ENCODE assay signal across 8 cellular contexts in the genomic region with DNA sequence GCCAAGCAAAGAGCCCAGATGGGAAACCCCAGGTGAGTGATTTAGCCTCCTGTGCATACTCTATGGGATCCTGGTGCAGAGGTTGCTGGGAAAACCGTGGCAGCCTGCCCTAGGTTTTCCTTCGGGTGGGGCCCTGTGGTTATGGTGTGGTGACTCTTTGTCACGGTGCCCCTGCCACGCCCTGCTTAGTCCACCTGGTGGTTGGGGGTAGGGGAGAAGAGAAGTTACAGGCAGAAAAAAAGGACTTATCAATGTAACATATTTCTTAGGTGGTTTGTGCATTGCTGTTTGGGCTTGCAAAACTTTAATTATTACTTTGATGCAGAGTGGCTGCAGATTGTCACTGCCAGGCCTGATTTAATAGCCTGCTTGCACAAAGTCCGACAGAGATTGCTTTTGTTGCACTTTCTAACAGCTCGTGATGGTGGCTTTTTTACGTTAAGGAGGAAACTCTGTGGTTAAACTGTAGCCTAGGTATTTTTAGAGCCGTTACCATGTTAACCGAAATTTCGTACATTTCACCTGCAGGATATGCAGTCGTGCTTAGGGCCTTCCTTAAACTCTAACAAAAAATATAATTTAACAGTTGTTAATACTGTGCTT.
DNase-seq lines count a peak whose midpoint lies in the region; ATAC-seq lines count a peak whose summit lies in the region.

No MANE protein-coding gene starts in this region.

- H3K27me3 Mint-ChIP-seq in stimulated activated naive B cell treated with anti-CD40 and anti-IgM and Interleukin-4, amounts not matched to agents 10 μg/mL and 1 μg/mL and 100 μg/mL, for 72 hours: no peaks in the 10 kb centered on the region

- H3K4me1 Mint-ChIP-seq in stimulated activated naive B cell treated with anti-CD40 and anti-IgM and Interleukin-4, amounts not matched to agents 10 μg/mL and 1 μg/mL and 100 μg/mL, for 72 hours: peaks cover 8 to 12% of the 10 kb centered on the region in 2 donors

- peak; percentile 18 for DNase-seq in NCI-H82 (lab: John Stamatoyannopoulos, UW)
- DNase-seq in NCI-H82 treated with DMSO at 0.1 percent for 48 hours (lab: John Stamatoyannopoulos, UW; ENCODE audit: unreplicated experiment): no peak
- peak; percentile 99 for DNase-seq in NOMO-1 treated with DMSO at 0.1 percent for 48 hours (lab: John Stamatoyannopoulos, UW; ENCODE audit: unreplicated experiment)
- peak; percentile 16 for DNase-seq in activated T-helper 9 cell treated with anti-CD3 and anti-CD28 coated beads, Interleukin-2, amount 50 U/mL, for 16 hours (ENCODE audit: low read depth)
- DNase-seq in left colon: peak; percentile 91 to 96
- peak; percentile 74 for DNase-seq in stimulated activated naive B cell treated with anti-CD40 and anti-IgM and Interleukin-4, amounts not matched to agents 10 μg/mL and 1 μg/mL and 100 μg/mL, for 72 hours
- DNase-seq in iPS-NIHi7 (ENCODE audit: extremely low spot score): no peak

- H3K27ac Mint-ChIP-seq in stimulated activated naive B cell treated with anti-CD40 and anti-IgM and Interleukin-4, amounts not matched to agents 10 μg/mL and 1 μg/mL and 100 μg/mL, for 72 hours: no peak overlapping the region

- intact Hi-C loops in left colon (cut with DNase I, micrococcal nuclease): loop anchor here in 1 of 2 donors (5.0 kb wide), 1 partner anchor 533 kb away; no protein-coding TSS in a partner anchor

- H3K36me3 Mint-ChIP-seq in stimulated activated naive B cell treated with anti-CD40 and anti-IgM and Interleukin-4, amounts not matched to agents 10 μg/mL and 1 μg/mL and 100 μg/mL, for 72 hours: peaks cover 2 to 3% of the 10 kb centered on the region in 2 donors

- peaks cover 0 to 1% of the 10 kb centered on the region in 2 donors for H3K9me3 Mint-ChIP-seq in stimulated activated naive B cell treated with anti-CD40 and anti-IgM and Interleukin-4, amounts not matched to agents 10 μg/mL and 1 μg/mL and 100 μg/mL, for 72 hours

- ATAC-seq in HG02884 (IDR thresholded peaks at IDR 0.05; ENCODE audit: unreplicated experiment) (peak; percentile 60), left colon (peak; percentile 89)
- ATAC-seq in stimulated activated naive B cell treated with anti-CD40 and anti-IgM and Interleukin-4, amounts not matched to agents 10 μg/mL and 1 μg/mL and 100 μg/mL, for 72 hours (replicated peaks): peak; percentile 84 to 85

- H3K4me3 Mint-ChIP-seq in stimulated activated naive B cell treated with anti-CD40 and anti-IgM and Interleukin-4, amounts not matched to agents 10 μg/mL and 1 μg/mL and 100 μg/mL, for 72 hours: no peak overlapping the region

Comparison
In these comparisons a context has a peak if more than half of its experiments do, and no peak if none do; other contexts are left out.
1. DNase-seq: peak in NCI-H82 (single experiment), NOMO-1 treated with DMSO at 0.1 percent for 48 hours (single experiment), activated T-helper 9 cell treated with anti-CD3 and anti-CD28 coated beads, Interleukin-2, amount 50 U/mL, for 16 hours (single experiment), left colon (2 of 2) and stimulated activated naive B cell treated with anti-CD40 and anti-IgM and Interleukin-4, amounts not matched to agents 10 μg/mL and 1 μg/mL and 100 μg/mL, for 72 hours (single experiment); none in NCI-H82 treated with DMSO at 0.1 percent for 48 hours (single experiment) and iPS-NIHi7 (single experiment).
2. Peak in every context shown above with its lines, with median percentiles within 50 percentile points of each other: ATAC-seq.